11 cellular contexts compared by ENCODE assay signal in the genomic region with DNA sequence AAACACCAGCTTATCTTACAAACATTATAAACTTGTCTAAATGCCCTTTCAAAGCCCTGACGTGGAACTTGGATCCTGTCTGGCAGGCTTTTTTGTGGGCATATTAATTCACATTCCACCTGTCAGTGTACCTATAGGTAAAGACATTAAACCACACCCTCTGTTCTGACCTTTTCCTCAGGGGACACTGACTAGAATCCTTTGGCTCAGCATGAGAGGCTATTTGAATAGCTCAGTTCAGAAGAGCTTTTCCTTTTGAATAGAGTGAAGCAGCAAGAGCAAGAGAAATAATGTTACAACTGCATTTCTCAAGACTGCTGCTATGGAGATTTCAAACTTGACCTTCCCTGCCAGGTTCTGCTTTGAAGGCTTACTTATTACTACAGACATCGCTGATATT.
A peak's percentile ranks its signal among the peaks of the same experiment; 100 is the strongest.
DNase-seq lines count a peak whose midpoint lies in the region; ATAC-seq and TF ChIP-seq lines count a peak whose summit lies in the region.
"Had no signal": no experiment of that assay in that cellular context is flagged by ENCODE, and none has a peak within 500 bp of the region (broad histone marks: within the 10 kb centered on the region; RNA-seq: fewer than 3 reads in every experiment).

No MANE protein-coding gene starts in this region.

- peaks cover 0 to 4% of the 10 kb centered on the region in 2 donors for H3K4me1 ChIP-seq in lung (ENCODE audit: control insufficient read depth in 2 of 2, insufficient read depth in 2 of 2, low read length in 2 of 2)

- H3K27me3 ChIP-seq in lung (ENCODE audit: control insufficient read depth, insufficient read depth), result no peaks in the 10 kb centered on the region

- no peak for ATAC-seq in central memory CD8-positive, alpha-beta T cell (replicated peaks; ENCODE audit: extremely low read depth, poor library complexity, severe bottlenecking)
- ATAC-seq in lung (ENCODE audit: insufficient read depth, low FRiP score) (peak; percentile 41), GM21447 (IDR thresholded peaks at IDR 0.05; ENCODE audit: unreplicated experiment) (no peak)

- H3K9me3 Mint-ChIP-seq in central memory CD8-positive, alpha-beta T cell, result no peaks in the 10 kb centered on the region
- H3K9me3 Mint-ChIP-seq: neural crest cell had no signal

- no peaks in the 10 kb centered on the region for H3K27me3 Mint-ChIP-seq in central memory CD8-positive, alpha-beta T cell
- H3K27me3 Mint-ChIP-seq: T-helper 17 cell had no signal

- no peak overlapping the region for H3K4me3 ChIP-seq in lung

- H3K9me3 ChIP-seq in lung (ENCODE audit: control insufficient read depth in 2 of 2, insufficient read depth in 1 of 2, low read length in 1 of 2), result no peaks in the 10 kb centered on the region

- H3K27ac ChIP-seq in lung (ENCODE audit: low read depth in 1 of 2, low read length in 1 of 2), result peak overlapping the region; percentile 22 to 83

- H3K36me3 Mint-ChIP-seq in central memory CD8-positive, alpha-beta T cell (ENCODE audit: insufficient read depth), result peaks cover 12% of the 10 kb centered on the region

- H3K4me3 Mint-ChIP-seq in central memory CD8-positive, alpha-beta T cell, result no peak overlapping the region
- H3K4me3 Mint-ChIP-seq: neural crest cell, T-helper 17 cell had no signal

- peaks cover 13% of the 10 kb centered on the region for H3K4me1 Mint-ChIP-seq in central memory CD8-positive, alpha-beta T cell

- 59 to 71% methylated on average over 2 of the region's 2 CpGs for WGBS in lung, 2 donors

- H3K36me3 ChIP-seq in lung (ENCODE audit: control insufficient read depth in 2 of 2, insufficient read depth in 2 of 2, low read length in 2 of 2), result peaks cover 2 to 4% of the 10 kb centered on the region in 2 donors

- H3K27ac Mint-ChIP-seq in central memory CD8-positive, alpha-beta T cell (ENCODE audit: low read depth), result peak overlapping the region; percentile 35
- H3K27ac Mint-ChIP-seq: T-helper 17 cell had no signal

- TF ChIP-seq CTCF in lung (IDR thresholded peaks at IDR 0.05; ENCODE audit: control extremely low read depth, extremely low read depth), result no peak

- DNase-seq in AML-193 (lab: John Stamatoyannopoulos, UW), result peak; percentile 8 to 39
- peak; percentile 84 for DNase-seq in LoVo (ENCODE audit: low spot score)
- no peak for DNase-seq in central memory CD8-positive, alpha-beta T cell (ENCODE audit: low spot score in 2 of 2)
- no peak for DNase-seq in lung (ENCODE audit: low spot score)
- DNase-seq in EL, result no peak
- no peak for DNase-seq in activated naive CD4-positive, alpha-beta T cell treated with anti-CD3 and anti-CD28 coated beads, Interleukin-2, amount 50 U/mL, for 16 hours
- no peak for DNase-seq in NCI-H2196 (lab: John Stamatoyannopoulos, UW; ENCODE audit: unreplicated experiment)
- DNase-seq: NCI-H1092, T-helper 17 cell had no signal

Comparison
In these comparisons a context has a peak if more than half of its experiments do, and no peak if none do; other contexts are left out.
1. DNase-seq: peak in AML-193 (2 of 2) and LoVo (single experiment); none in central memory CD8-positive, alpha-beta T cell (0 of 2), lung (single experiment), EL (single experiment), activated naive CD4-positive, alpha-beta T cell treated with anti-CD3 and anti-CD28 coated beads, Interleukin-2, amount 50 U/mL, for 16 hours (single experiment) and NCI-H2196 (single experiment).